ENCODE assay signal across 1 cellular context in the genomic region with DNA sequence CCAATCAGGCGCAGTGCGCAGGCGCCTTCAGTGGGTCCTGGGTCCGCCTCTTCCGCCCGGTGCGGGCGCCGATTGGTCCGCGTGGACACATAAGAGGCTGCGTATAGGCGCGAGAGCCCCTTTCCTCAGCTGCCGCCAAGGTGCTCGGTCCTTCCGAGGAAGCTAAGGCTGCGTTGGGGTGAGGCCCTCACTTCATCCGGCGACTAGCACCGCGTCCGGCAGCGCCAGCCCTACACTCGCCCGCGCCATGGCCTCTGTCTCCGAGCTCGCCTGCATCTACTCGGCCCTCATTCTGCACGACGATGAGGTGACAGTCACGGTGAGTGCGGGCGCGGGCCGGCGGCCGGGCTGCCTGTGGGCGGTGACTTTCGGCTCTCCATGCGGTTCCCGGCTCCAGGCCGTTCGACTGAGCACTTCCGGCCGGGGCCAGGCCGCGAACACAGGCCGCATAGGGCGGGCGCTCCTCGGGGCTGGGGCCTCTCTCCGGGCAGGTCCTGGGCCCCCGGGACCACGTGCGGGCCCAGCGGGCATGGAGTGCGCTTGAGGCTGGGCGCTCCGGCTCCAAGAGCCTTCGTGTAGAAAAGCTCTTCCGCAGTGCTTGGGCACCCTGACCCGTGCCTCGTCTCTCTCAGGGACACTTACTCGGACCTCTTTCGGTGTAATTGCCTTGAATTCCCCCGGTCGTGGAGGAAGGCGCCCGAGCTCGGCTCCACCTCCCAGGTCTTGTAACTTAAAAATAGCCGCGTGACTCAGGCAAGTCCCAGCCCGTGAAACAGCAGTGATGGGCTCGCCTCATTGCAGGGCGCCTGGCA.
TF ChIP-seq lines count a peak whose summit lies in the region.

A gene (plus strand): TSS at position 117 of the 812 bp plus-strand sequence. CDS start 131 bp downstream, at position 248.

TF ChIP-seq in K562, 482 proteins besides CTCF, POLR2A, EP300 and RAD21 (continued from another document and continues in another):
- TF ChIP-seq ARID1B (IDR thresholded peaks at IDR 0.05) (no peak), ETS2 (tag; IDR thresholded peaks at IDR 0.05; ENCODE audit: borderline replicate concordance, poor library complexity, severe bottlenecking) (no peak), ZZZ3 (IDR thresholded peaks at IDR 0.05) (no peak), NONO (IDR thresholded peaks at IDR 0.05; ENCODE audit: low read depth in 2 of 2, low read length in 1 of 2) (peak; percentile 19 to 92; a peak in 2 of 4 replicates), RFX7 (CRISPR knock-in tag; IDR thresholded peaks at IDR 0.05) (no peak), SNIP1 (IDR thresholded peaks at IDR 0.05; ENCODE audit: low read depth) (no peak), TRIM28 (IDR thresholded peaks at IDR 0.05) (no peak), GABPA (tag; conservative IDR thresholded peaks at IDR 0.05; ENCODE audit: low read depth) (peak; percentile 90), TCF7 (IDR thresholded peaks at IDR 0.05; ENCODE audit: borderline replicate concordance) (no peak), NUFIP1 (IDR thresholded peaks at IDR 0.05; ENCODE audit: partially characterized antibody) (no peak), PTRF (tag; IDR thresholded peaks at IDR 0.05) (no peak), MECOM (CRISPR knock-in tag; IDR thresholded peaks at IDR 0.05) (no peak), JUND (IDR thresholded peaks at IDR 0.05; ENCODE audit: borderline replicate concordance, low read depth, low read length) (no peak; the same call in 1 of the 2 replicates), JUND (tag; IDR thresholded peaks at IDR 0.05; ENCODE audit: borderline replicate concordance, low read depth, low read length) (peak; percentile 8; the same call in 1 of the 3 replicates), SREBF1 (IDR thresholded peaks at IDR 0.05; ENCODE audit: borderline replicate concordance, low read depth, low read length) (no peak), DPF2 (IDR thresholded peaks at IDR 0.05) (no peak), HNRNPUL1 (IDR thresholded peaks at IDR 0.05; ENCODE audit: low read length) (no peak), DNMT1 (IDR thresholded peaks at IDR 0.05) (no peak), NR2C1 (IDR thresholded peaks at IDR 0.05) (no peak), NR2C1 (tag; IDR thresholded peaks at IDR 0.05) (no peak), TSC22D4 (tag; IDR thresholded peaks at IDR 0.05) (no peak), MTA1 (IDR thresholded peaks at IDR 0.05; ENCODE audit: borderline replicate concordance) (no peak), U2AF2 (optimal IDR thresholded peaks at IDR 0.05; ENCODE audit: low read depth, low read length) (no peak), NFYB (IDR thresholded peaks at IDR 0.05; ENCODE audit: extremely low read depth, insufficient read length) (peak; percentile 56), MCM7 (IDR thresholded peaks at IDR 0.05) (no peak), MYC (IDR thresholded peaks at IDR 0.05; ENCODE audit: low read depth, low read length) (peak; percentile 89), MYC (CRISPR knock-in tag; IDR thresholded peaks at IDR 0.05; ENCODE audit: borderline replicate concordance, low read depth) (no peak), SMARCB1 (IDR thresholded peaks at IDR 0.05; ENCODE audit: insufficient read length, low read depth) (no peak), KLF1 (tag; IDR thresholded peaks at IDR 0.05) (peak; percentile 51; the same call in 1 of the 2 replicates), ZFPM2 (CRISPR knock-in tag; IDR thresholded peaks at IDR 0.05) (no peak), SRSF3 (IDR thresholded peaks at IDR 0.05; ENCODE audit: insufficient read depth, low read length) (no peak), ZNF197 (CRISPR knock-in tag; IDR thresholded peaks at IDR 0.05; ENCODE audit: low read depth) (no peak), KDM2B (CRISPR knock-in tag; IDR thresholded peaks at IDR 0.05) (no peak), ZNF41 (CRISPR knock-in tag; conservative IDR thresholded peaks at IDR 0.05) (no peak), MAFF (IDR thresholded peaks at IDR 0.05; ENCODE audit: low read length) (no peak), GABPB2 (CRISPR knock-in tag; conservative IDR thresholded peaks at IDR 0.05) (no peak), ZNF212 (CRISPR knock-in tag; IDR thresholded peaks at IDR 0.05) (no peak), CXXC5 (CRISPR knock-in tag; IDR thresholded peaks at IDR 0.05) (peak; percentile 45; the same call in 1 of the 2 replicates), RFX5 (IDR thresholded peaks at IDR 0.05; ENCODE audit: low read depth, low read length) (no peak), POU5F1 (IDR thresholded peaks at IDR 0.05; ENCODE audit: borderline replicate concordance, low read depth, low read length, partially characterized antibody) (no peak), CBFA2T3 (IDR thresholded peaks at IDR 0.05) (no peak), CCAR2 (IDR thresholded peaks at IDR 0.05; ENCODE audit: low read depth, low read length) (no peak)
- TF ChIP-seq, protein P1, sequence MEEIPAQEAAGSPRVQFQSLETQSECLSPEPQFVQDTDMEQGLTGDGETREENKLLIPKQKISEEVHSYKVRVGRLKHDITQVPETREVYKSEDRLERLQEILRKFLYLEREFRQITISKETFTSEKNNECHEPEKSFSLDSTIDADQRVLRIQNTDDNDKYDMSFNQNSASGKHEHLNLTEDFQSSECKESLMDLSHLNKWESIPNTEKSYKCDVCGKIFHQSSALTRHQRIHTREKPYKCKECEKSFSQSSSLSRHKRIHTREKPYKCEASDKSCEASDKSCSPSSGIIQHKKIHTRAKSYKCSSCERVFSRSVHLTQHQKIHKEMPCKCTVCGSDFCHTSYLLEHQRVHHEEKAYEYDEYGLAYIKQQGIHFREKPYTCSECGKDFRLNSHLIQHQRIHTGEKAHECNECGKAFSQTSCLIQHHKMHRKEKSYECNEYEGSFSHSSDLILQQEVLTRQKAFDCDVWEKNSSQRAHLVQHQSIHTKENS (CRISPR knock-in tag; IDR thresholded peaks at IDR 0.05): no peak
- TF ChIP-seq, protein P2, sequence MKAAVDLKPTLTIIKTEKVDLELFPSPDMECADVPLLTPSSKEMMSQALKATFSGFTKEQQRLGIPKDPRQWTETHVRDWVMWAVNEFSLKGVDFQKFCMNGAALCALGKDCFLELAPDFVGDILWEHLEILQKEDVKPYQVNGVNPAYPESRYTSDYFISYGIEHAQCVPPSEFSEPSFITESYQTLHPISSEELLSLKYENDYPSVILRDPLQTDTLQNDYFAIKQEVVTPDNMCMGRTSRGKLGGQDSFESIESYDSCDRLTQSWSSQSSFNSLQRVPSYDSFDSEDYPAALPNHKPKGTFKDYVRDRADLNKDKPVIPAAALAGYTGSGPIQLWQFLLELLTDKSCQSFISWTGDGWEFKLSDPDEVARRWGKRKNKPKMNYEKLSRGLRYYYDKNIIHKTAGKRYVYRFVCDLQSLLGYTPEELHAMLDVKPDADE (conservative IDR thresholded peaks at IDR 0.05; ENCODE audit: control insufficient read depth, low read depth, low read length): peak; percentile 67; the same call in 1 of the 2 replicates
- TF ChIP-seq, protein P3, sequence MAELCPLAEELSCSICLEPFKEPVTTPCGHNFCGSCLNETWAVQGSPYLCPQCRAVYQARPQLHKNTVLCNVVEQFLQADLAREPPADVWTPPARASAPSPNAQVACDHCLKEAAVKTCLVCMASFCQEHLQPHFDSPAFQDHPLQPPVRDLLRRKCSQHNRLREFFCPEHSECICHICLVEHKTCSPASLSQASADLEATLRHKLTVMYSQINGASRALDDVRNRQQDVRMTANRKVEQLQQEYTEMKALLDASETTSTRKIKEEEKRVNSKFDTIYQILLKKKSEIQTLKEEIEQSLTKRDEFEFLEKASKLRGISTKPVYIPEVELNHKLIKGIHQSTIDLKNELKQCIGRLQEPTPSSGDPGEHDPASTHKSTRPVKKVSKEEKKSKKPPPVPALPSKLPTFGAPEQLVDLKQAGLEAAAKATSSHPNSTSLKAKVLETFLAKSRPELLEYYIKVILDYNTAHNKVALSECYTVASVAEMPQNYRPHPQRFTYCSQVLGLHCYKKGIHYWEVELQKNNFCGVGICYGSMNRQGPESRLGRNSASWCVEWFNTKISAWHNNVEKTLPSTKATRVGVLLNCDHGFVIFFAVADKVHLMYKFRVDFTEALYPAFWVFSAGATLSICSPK (IDR thresholded peaks at IDR 0.05; ENCODE audit: borderline replicate concordance): no peak
- TF ChIP-seq, protein P4, sequence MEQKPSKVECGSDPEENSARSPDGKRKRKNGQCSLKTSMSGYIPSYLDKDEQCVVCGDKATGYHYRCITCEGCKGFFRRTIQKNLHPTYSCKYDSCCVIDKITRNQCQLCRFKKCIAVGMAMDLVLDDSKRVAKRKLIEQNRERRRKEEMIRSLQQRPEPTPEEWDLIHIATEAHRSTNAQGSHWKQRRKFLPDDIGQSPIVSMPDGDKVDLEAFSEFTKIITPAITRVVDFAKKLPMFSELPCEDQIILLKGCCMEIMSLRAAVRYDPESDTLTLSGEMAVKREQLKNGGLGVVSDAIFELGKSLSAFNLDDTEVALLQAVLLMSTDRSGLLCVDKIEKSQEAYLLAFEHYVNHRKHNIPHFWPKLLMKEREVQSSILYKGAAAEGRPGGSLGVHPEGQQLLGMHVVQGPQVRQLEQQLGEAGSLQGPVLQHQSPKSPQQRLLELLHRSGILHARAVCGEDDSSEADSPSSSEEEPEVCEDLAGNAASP (IDR thresholded peaks at IDR 0.05): no peak
- TF ChIP-seq, protein P5, sequence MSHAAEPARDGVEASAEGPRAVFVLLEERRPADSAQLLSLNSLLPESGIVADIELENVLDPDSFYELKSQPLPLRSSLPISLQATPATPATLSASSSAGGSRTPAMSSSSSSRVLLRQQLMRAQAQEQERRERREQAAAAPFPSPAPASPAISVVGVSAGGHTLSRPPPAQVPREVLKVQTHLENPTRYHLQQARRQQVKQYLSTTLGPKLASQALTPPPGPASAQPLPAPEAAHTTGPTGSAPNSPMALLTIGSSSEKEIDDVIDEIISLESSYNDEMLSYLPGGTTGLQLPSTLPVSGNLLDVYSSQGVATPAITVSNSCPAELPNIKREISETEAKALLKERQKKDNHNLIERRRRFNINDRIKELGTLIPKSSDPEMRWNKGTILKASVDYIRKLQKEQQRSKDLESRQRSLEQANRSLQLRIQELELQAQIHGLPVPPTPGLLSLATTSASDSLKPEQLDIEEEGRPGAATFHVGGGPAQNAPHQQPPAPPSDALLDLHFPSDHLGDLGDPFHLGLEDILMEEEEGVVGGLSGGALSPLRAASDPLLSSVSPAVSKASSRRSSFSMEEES (CRISPR knock-in tag; IDR thresholded peaks at IDR 0.05): no peak
- TF ChIP-seq, protein P6, sequence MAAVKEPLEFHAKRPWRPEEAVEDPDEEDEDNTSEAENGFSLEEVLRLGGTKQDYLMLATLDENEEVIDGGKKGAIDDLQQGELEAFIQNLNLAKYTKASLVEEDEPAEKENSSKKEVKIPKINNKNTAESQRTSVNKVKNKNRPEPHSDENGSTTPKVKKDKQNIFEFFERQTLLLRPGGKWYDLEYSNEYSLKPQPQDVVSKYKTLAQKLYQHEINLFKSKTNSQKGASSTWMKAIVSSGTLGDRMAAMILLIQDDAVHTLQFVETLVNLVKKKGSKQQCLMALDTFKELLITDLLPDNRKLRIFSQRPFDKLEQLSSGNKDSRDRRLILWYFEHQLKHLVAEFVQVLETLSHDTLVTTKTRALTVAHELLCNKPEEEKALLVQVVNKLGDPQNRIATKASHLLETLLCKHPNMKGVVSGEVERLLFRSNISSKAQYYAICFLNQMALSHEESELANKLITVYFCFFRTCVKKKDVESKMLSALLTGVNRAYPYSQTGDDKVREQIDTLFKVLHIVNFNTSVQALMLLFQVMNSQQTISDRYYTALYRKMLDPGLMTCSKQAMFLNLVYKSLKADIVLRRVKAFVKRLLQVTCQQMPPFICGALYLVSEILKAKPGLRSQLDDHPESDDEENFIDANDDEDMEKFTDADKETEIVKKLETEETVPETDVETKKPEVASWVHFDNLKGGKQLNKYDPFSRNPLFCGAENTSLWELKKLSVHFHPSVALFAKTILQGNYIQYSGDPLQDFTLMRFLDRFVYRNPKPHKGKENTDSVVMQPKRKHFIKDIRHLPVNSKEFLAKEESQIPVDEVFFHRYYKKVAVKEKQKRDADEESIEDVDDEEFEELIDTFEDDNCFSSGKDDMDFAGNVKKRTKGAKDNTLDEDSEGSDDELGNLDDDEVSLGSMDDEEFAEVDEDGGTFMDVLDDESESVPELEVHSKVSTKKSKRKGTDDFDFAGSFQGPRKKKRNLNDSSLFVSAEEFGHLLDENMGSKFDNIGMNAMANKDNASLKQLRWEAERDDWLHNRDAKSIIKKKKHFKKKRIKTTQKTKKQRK (IDR thresholded peaks at IDR 0.05; ENCODE audit: borderline replicate concordance, low read depth, low read length): no peak
- TF ChIP-seq, protein P7, sequence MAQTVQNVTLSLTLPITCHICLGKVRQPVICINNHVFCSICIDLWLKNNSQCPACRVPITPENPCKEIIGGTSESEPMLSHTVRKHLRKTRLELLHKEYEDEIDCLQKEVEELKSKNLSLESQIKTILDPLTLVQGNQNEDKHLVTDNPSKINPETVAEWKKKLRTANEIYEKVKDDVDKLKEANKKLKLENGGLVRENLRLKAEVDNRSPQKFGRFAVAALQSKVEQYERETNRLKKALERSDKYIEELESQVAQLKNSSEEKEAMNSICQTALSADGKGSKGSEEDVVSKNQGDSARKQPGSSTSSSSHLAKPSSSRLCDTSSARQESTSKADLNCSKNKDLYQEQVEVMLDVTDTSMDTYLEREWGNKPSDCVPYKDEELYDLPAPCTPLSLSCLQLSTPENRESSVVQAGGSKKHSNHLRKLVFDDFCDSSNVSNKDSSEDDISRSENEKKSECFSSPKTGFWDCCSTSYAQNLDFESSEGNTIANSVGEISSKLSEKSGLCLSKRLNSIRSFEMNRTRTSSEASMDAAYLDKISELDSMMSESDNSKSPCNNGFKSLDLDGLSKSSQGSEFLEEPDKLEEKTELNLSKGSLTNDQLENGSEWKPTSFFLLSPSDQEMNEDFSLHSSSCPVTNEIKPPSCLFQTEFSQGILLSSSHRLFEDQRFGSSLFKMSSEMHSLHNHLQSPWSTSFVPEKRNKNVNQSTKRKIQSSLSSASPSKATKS (CRISPR knock-in tag; IDR thresholded peaks at IDR 0.05): no peak
- TF ChIP-seq, protein P8, sequence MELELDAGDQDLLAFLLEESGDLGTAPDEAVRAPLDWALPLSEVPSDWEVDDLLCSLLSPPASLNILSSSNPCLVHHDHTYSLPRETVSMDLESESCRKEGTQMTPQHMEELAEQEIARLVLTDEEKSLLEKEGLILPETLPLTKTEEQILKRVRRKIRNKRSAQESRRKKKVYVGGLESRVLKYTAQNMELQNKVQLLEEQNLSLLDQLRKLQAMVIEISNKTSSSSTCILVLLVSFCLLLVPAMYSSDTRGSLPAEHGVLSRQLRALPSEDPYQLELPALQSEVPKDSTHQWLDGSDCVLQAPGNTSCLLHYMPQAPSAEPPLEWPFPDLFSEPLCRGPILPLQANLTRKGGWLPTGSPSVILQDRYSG (tag; conservative IDR thresholded peaks at IDR 0.05; ENCODE audit: low read depth): no peak
- TF ChIP-seq, protein P9, sequence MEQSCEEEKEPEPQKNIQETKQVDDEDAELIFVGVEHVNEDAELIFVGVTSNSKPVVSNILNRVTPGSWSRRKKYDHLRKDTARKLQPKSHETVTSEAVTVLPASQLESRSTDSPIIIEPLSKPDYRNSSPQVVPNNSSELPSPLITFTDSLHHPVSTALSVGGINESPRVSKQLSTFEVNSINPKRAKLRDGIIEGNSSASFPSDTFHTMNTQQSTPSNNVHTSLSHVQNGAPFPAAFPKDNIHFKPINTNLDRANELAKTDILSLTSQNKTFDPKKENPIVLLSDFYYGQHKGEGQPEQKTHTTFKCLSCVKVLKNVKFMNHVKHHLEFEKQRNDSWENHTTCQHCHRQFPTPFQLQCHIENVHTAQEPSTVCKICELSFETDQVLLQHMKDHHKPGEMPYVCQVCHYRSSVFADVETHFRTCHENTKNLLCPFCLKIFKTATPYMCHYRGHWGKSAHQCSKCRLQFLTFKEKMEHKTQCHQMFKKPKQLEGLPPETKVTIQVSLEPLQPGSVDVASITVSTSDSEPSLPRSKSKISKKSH (CRISPR knock-in tag; IDR thresholded peaks at IDR 0.05): no peak
